In genomic region chr16:70582280-70582978, GRCh38 we compare ENCODE assay signal across 2 cellular contexts.
TF ChIP-seq lines count a peak whose summit lies in the region.

No MANE protein-coding gene starts in this region.

TF ChIP-seq in HCT116, 20 proteins besides CTCF, POLR2A, EP300 and RAD21:
- TF ChIP-seq EZH2 (IDR thresholded peaks at IDR 0.05) (no peak), POLR2AphosphoS5 (IDR thresholded peaks at IDR 0.05; ENCODE audit: low read depth, low read length) (no peak), ZBTB33 (IDR thresholded peaks at IDR 0.05; ENCODE audit: extremely low read depth, insufficient replicate concordance, low read length) (no peak), EZH2phosphoT487 (IDR thresholded peaks at IDR 0.05; ENCODE audit: borderline replicate concordance) (no peak), ZFX (IDR thresholded peaks at IDR 0.05) (no peak), YY1 (IDR thresholded peaks at IDR 0.05; ENCODE audit: extremely low read depth, insufficient replicate concordance, low read depth, low read length) (no peak)

TF ChIP-seq in GM12878, 131 proteins besides CTCF, POLR2A, EP300 and RAD21:
- TF ChIP-seq CEBPB (IDR thresholded peaks at IDR 0.05; ENCODE audit: borderline replicate concordance in 1 of 2, low read depth in 2 of 2, low read length in 2 of 2) (no peak), ZBTB40 (IDR thresholded peaks at IDR 0.05; ENCODE audit: borderline replicate concordance) (no peak), E2F4 (IDR thresholded peaks at IDR 0.05; ENCODE audit: low read depth, low read length) (no peak), NR2F1 (conservative IDR thresholded peaks at IDR 0.05) (no peak), TARDBP (IDR thresholded peaks at IDR 0.05; ENCODE audit: borderline replicate concordance) (no peak), SIX5 (IDR thresholded peaks at IDR 0.05; ENCODE audit: low read depth, low read length, severe bottlenecking) (no peak), GABPA (IDR thresholded peaks at IDR 0.05; ENCODE audit: low read depth) (no peak), RCOR1 (conservative IDR thresholded peaks at IDR 0.05; ENCODE audit: low read depth, low read length) (no peak), STAT1 (conservative IDR thresholded peaks at IDR 0.05) (no peak), NRF1 (conservative IDR thresholded peaks at IDR 0.05; ENCODE audit: low read depth, low read length) (no peak), RELB (IDR thresholded peaks at IDR 0.05; ENCODE audit: low read depth) (no peak), CREB1 (IDR thresholded peaks at IDR 0.05; ENCODE audit: low read depth) (no peak), FOXM1 (IDR thresholded peaks at IDR 0.05; ENCODE audit: low read depth, low read length) (no peak), JUND (IDR thresholded peaks at IDR 0.05; ENCODE audit: low read depth, low read length) (no peak), ZNF687 (IDR thresholded peaks at IDR 0.05) (no peak)
